Comparison of ENCODE assay signal across 37 cellular contexts in genomic region chr12:127175361-127175760, GRCh38.
"Had no signal": no experiment of that assay in that cellular context is flagged by ENCODE, and none has a peak within 500 bp of the region (broad histone marks: within the 10 kb centered on the region; RNA-seq: fewer than 3 reads in every experiment).

No MANE protein-coding gene starts in this region.

- H3K27me3 Mint-ChIP-seq: activated B cell treated with CpG ODN at 0.5 μM for 24 hours had no signal

- H3K36me3 Mint-ChIP-seq: activated CD4-positive, alpha-beta memory T cell treated with anti-CD3 and anti-CD28 coated beads for 36 hours; activated naive CD8-positive, alpha-beta T cell treated with anti-CD3 and anti-CD28 coated beads, Interleukin-2, amount 10 ng/mL, durations not matched to agents 7 days and 5 days had no signal

- H3K4me1 Mint-ChIP-seq: activated B cell treated with CpG ODN at 0.5 μM for 24 hours; activated CD4-positive, alpha-beta T cell treated with anti-CD3 and anti-CD28 coated beads, Interleukin-2, amount 10 ng/mL, durations not matched to agents 24 days and 14 days; activated naive CD8-positive, alpha-beta T cell treated with anti-CD3 and anti-CD28 coated beads, Interleukin-2, amount 10 ng/mL, durations not matched to agents 7 days and 5 days; activated naive CD8-positive, alpha-beta T cell treated with anti-CD3 and anti-CD28 coated beads, Interleukin-2, amount 50 U/mL, for 24 hours; activated T-helper 17 cell treated with anti-CD3 and anti-CD28 coated beads, Interleukin-2, amount 50 U/mL, for 72 hours had no signal

- H3K4me1 ChIP-seq: adrenal gland, body of pancreas, breast epithelium had no signal

- H3K4me3 ChIP-seq: adrenal gland, body of pancreas, breast epithelium had no signal

- H3K36me3 ChIP-seq: adrenal gland, brain microvascular endothelial cell, breast epithelium had no signal

- DNase-seq: activated B cell treated with CpG ODN at 0.5 μM for 24 hours; activated CD4-positive, alpha-beta memory T cell treated with anti-CD3 and anti-CD28 coated beads for 36 hours; activated CD4-positive, alpha-beta T cell treated with anti-CD3 and anti-CD28 coated beads for 1 hour; activated CD4-positive, alpha-beta T cell treated with anti-CD3 and anti-CD28 coated beads for 4 hours; activated CD4-positive, alpha-beta T cell treated with anti-CD3 and anti-CD28 coated beads, Interleukin-2, amount 10 ng/mL, durations not matched to agents 24 days and 14 days; activated CD4-positive, alpha-beta T cell treated with anti-CD3 and anti-CD28 coated beads, Interleukin-2, amount 50 U/mL, for 1 hour; activated CD4-positive, alpha-beta T cell treated with anti-CD3 and anti-CD28 coated beads, Interleukin-2, amount 50 U/mL, for 4 hours; activated CD8-positive, alpha-beta memory T cell treated with anti-CD3 and anti-CD28 coated beads, Interleukin-2, amount 50 U/mL, for 4 hours; activated CD8-positive, alpha-beta T cell treated with anti-CD3 and anti-CD28 coated beads for 36 hours; activated effector memory CD4-positive, alpha-beta T cell treated with anti-CD3 and anti-CD28 coated beads, Interleukin-2, amount 50 U/mL, for 16 hours; activated gamma-delta T cell treated with Interleukin-2 at 50 U/mL for 16 hours; activated naive CD4-positive, alpha-beta T cell; activated naive CD4-positive, alpha-beta T cell treated with anti-CD3 and anti-CD28 coated beads for 36 hours; activated naive CD4-positive, alpha-beta T cell treated with anti-CD3 and anti-CD28 coated beads, Interleukin-2, amount 50 U/mL, for 16 hours; activated naive CD8-positive, alpha-beta T cell treated with anti-CD3 and anti-CD28 coated beads, Interleukin-2, amount 10 ng/mL, durations not matched to agents 7 days and 5 days; activated naive CD8-positive, alpha-beta T cell treated with anti-CD3 and anti-CD28 coated beads, Interleukin-2, amount 50 U/mL, for 24 hours; activated T-cell treated with anti-CD3 and anti-CD28 coated beads for 4 hours; activated T-cell treated with anti-CD3 and anti-CD28 coated beads, Interleukin-2, amount 50 U/mL, for 1 hour; activated T-cell treated with anti-CD3 and anti-CD28 coated beads, Interleukin-2, amount 50 U/mL, for 4 hours; activated T-cell treated with anti-CD3 and anti-CD28 coated beads, Interleukin-2, amount 50 U/mL, for 72 hours; adrenal gland; amniotic stem cell; aorta; body of pancreas; brain microvascular endothelial cell; central memory CD4-positive, alpha-beta T cell; SW 1271; T-helper 1 cell; T-helper 2 cell; T-helper 9 cell had no signal

- H3K27ac ChIP-seq: adrenal gland, body of pancreas, brain microvascular endothelial cell, breast epithelium, VCaP had no signal

- H3K27ac Mint-ChIP-seq: activated B cell treated with CpG ODN at 0.5 μM for 24 hours; activated CD4-positive, alpha-beta memory T cell treated with anti-CD3 and anti-CD28 coated beads for 36 hours; activated CD4-positive, alpha-beta T cell treated with anti-CD3 and anti-CD28 coated beads, Interleukin-2, amount 10 ng/mL, durations not matched to agents 24 days and 14 days; activated CD8-positive, alpha-beta T cell treated with anti-CD3 and anti-CD28 coated beads for 36 hours; activated naive CD4-positive, alpha-beta T cell treated with anti-CD3 and anti-CD28 coated beads for 36 hours; activated naive CD4-positive, alpha-beta T cell treated with anti-CD3 and anti-CD28 coated beads, Interleukin-2, amount 50 U/mL, for 72 hours; activated naive CD8-positive, alpha-beta T cell treated with anti-CD3 and anti-CD28 coated beads, Interleukin-2, amount 10 ng/mL, durations not matched to agents 7 days and 5 days; activated naive CD8-positive, alpha-beta T cell treated with anti-CD3 and anti-CD28 coated beads, Interleukin-2, amount 50 U/mL, for 24 hours; activated T-cell treated with anti-CD3 and anti-CD28 coated beads, Interleukin-2, amount 50 U/mL, for 72 hours; activated T-helper 1 cell treated with anti-CD3 and anti-CD28 coated beads, Interleukin-12 subunit alpha, Interleukin-12 subunit beta, Interleukin-2, Interleukin-4 antibody, amounts not matched to agents 30 ng/mL and 10 ng/mL and 1 ng/mL, durations not matched to agents 14 hours and 24 hours and 36 hours; activated T-helper 17 cell treated with anti-CD3 and anti-CD28 coated beads, Interleukin-2, amount 50 U/mL, for 72 hours; T-helper 1 cell treated with Interleukin-12 subunit alpha and Interleukin-12 subunit beta and Interleukin-4 antibody, amounts not matched to agents 30 μg/mL and 1 μg/mL, for 36 hours; T-helper 2 cell treated with Interferon-gamma antibody and Interleukin-4, amounts not matched to agents 5 μg/mL and 100 μg/mL, for 36 hours had no signal

- ATAC-seq: activated CD8-positive, alpha-beta T cell treated with anti-CD3 and anti-CD28 coated beads for 36 hours; activated naive CD4-positive, alpha-beta T cell treated with anti-CD3 and anti-CD28 coated beads, Interleukin-2, amount 50 U/mL, for 72 hours; activated naive CD8-positive, alpha-beta T cell treated with anti-CD3 and anti-CD28 coated beads, Interleukin-2, amount 50 U/mL, for 24 hours; activated T-cell treated with anti-CD3 and anti-CD28 coated beads, Interleukin-2, amount 50 U/mL, for 4 hours; activated T-cell treated with anti-CD3 and anti-CD28 coated beads, Interleukin-2, amount 50 U/mL, for 72 hours; activated T-helper 17 cell treated with anti-CD3 and anti-CD28 coated beads, Interleukin-2, amount 50 U/mL, for 72 hours; body of pancreas had no signal

- H3K27me3 ChIP-seq: adrenal gland, body of pancreas, brain microvascular endothelial cell, breast epithelium had no signal

- H3K4me3 Mint-ChIP-seq: activated B cell treated with CpG ODN at 0.5 μM for 24 hours; activated CD4-positive, alpha-beta memory T cell treated with anti-CD3 and anti-CD28 coated beads for 36 hours; activated CD4-positive, alpha-beta T cell treated with anti-CD3 and anti-CD28 coated beads, Interleukin-2, amount 10 ng/mL, durations not matched to agents 24 days and 14 days; activated CD8-positive, alpha-beta T cell treated with anti-CD3 and anti-CD28 coated beads for 36 hours; activated naive CD4-positive, alpha-beta T cell treated with anti-CD3 and anti-CD28 coated beads for 36 hours; activated naive CD8-positive, alpha-beta T cell treated with anti-CD3 and anti-CD28 coated beads, Interleukin-2, amount 10 ng/mL, durations not matched to agents 7 days and 5 days; activated naive CD8-positive, alpha-beta T cell treated with anti-CD3 and anti-CD28 coated beads, Interleukin-2, amount 50 U/mL, for 24 hours; activated T-cell treated with anti-CD3 and anti-CD28 coated beads, Interleukin-2, amount 50 U/mL, for 4 hours; activated T-cell treated with anti-CD3 and anti-CD28 coated beads, Interleukin-2, amount 50 U/mL, for 72 hours; activated T-helper 1 cell treated with anti-CD3 and anti-CD28 coated beads, Interleukin-12 subunit alpha, Interleukin-12 subunit beta, Interleukin-2, Interleukin-4 antibody, amounts not matched to agents 30 ng/mL and 10 ng/mL and 1 ng/mL, durations not matched to agents 14 hours and 24 hours and 36 hours; activated T-helper 17 cell treated with anti-CD3 and anti-CD28 coated beads, Interleukin-2, amount 50 U/mL, for 72 hours; T-helper 1 cell treated with Interleukin-12 subunit alpha and Interleukin-12 subunit beta and Interleukin-4 antibody, amounts not matched to agents 30 μg/mL and 1 μg/mL, for 36 hours; T-helper 2 cell treated with Interferon-gamma antibody and Interleukin-4, amounts not matched to agents 5 μg/mL and 100 μg/mL, for 36 hours had no signal
